ENCODE assay signal across 15 cellular contexts in genomic region chr22:31583861-31584485, GRCh38.
A peak's percentile ranks its signal among the peaks of the same experiment; 100 is the strongest.
DNase-seq lines count a peak whose midpoint lies in the region; ATAC-seq and TF ChIP-seq lines count a peak whose summit lies in the region.
"Had no signal": no experiment of that assay in that cellular context is flagged by ENCODE, and none has a peak within 500 bp of the region (broad histone marks: within the 10 kb centered on the region; RNA-seq: fewer than 3 reads in every experiment).

No MANE protein-coding gene starts in this region.

- no peak for DNase-seq in T-helper 1 cell
- DNase-seq in PC-9: peak in 1 of 2 experiments; percentile 71
- peak; percentile 27 for DNase-seq in dedifferentiated amniotic fluid mesenchymal stem cell (ENCODE audit: extremely low spot score)
- no peak for DNase-seq in osteocyte (ENCODE audit: extremely low spot score, unreplicated experiment)
- no peak for DNase-seq in stimulated activated CD4-positive, alpha-beta T cell treated with anti-CD3 and anti-CD28 coated beads, Interleukin-15, amount 100 ng/mL, for 24 hours
- DNase-seq in CD8-positive, alpha-beta T cell: no peak
- DNase-seq: NCI-H1436, NCI-H69, SHP77, transverse colon had no signal

- peaks cover 36% of the 10 kb centered on the region for H3F3A ChIP-seq in PC-9 (ENCODE audit: insufficient read depth, low read depth)

- no peak overlapping the region for H3K4me3 Mint-ChIP-seq in T-helper 1 cell treated with Interleukin-12 subunit alpha and Interleukin-12 subunit beta and Interleukin-4 antibody, amounts not matched to agents 30 μg/mL and 1 μg/mL, for 36 hours
- H3K4me3 Mint-ChIP-seq in osteocyte (ENCODE audit: unreplicated experiment): no peak overlapping the region
- no peak overlapping the region for H3K4me3 Mint-ChIP-seq in CD8-positive, alpha-beta T cell
- H3K4me3 Mint-ChIP-seq: nephron, WTC11 had no signal

- POLR2A ChIA-PET in PC-9 (lab: Charles Lee; ENCODE audit: unreplicated experiment): interaction anchor here (0.7 kb wide), 1 partner anchor 78 kb away, joined by 5 read pairs; the partner anchor contains the start of gene PISD
- POLR2A ChIA-PET in CD8-positive, alpha-beta T cell (lab: Charles Lee): interaction anchor here (1.2 kb wide), 1 partner anchor 12 kb away, joined by 3 read pairs; no protein-coding TSS in a partner anchor

- peak overlapping the region; percentile 29 for H3K4me2 ChIP-seq in PC-9

- peaks cover 59% of the 10 kb centered on the region for H3K4me1 ChIP-seq in PC-9 (replicated peaks; ENCODE audit: insufficient read depth)
- H3K4me1 ChIP-seq in CD8-positive, alpha-beta T cell (ENCODE audit: insufficient read depth, low read length): no peaks in the 10 kb centered on the region
- H3K4me1 ChIP-seq: transverse colon had no signal

- H3K4me3 ChIP-seq in PC-9: no peak overlapping the region
- no peak overlapping the region for H3K4me3 ChIP-seq in CD8-positive, alpha-beta T cell (ENCODE audit: low read depth, low read length)
- H3K4me3 ChIP-seq: skin epidermis, transverse colon had no signal

- no peak for TF ChIP-seq CTCF in PC-9 (conservative IDR thresholded peaks at IDR 0.05)
- no peak for TF ChIP-seq CTCF in osteocyte (IDR thresholded peaks at IDR 0.05)
- no peak for TF ChIP-seq CTCF in CD8-positive, alpha-beta T cell (IDR thresholded peaks at IDR 0.05)

- peak overlapping the region; percentile 62 for H3K27ac Mint-ChIP-seq in T-helper 1 cell treated with Interleukin-12 subunit alpha and Interleukin-12 subunit beta and Interleukin-4 antibody, amounts not matched to agents 30 μg/mL and 1 μg/mL, for 36 hours
- peak overlapping the region; percentile 92 for H3K27ac Mint-ChIP-seq in osteocyte (ENCODE audit: unreplicated experiment)
- H3K27ac Mint-ChIP-seq in CD8-positive, alpha-beta T cell: no peak overlapping the region
- H3K27ac Mint-ChIP-seq: nephron, WTC11 had no signal

- no TSS peak for BruUV-seq in PC-9 (replicated peaks; lab: Mats Ljungman, UMichigan)

- H4K20me1 ChIP-seq in PC-9 (ENCODE audit: insufficient read depth): no peaks in the 10 kb centered on the region

- CTCF ChIA-PET in PC-9 (lab: Charles Lee): interaction anchor here (1.3 kb wide), 1 partner anchor 387 kb away, joined by 5 read pairs; no protein-coding TSS in a partner anchor
- CTCF ChIA-PET in CD8-positive, alpha-beta T cell (lab: Charles Lee): no interaction called here

- no peaks in the 10 kb centered on the region for H3K9me3 Mint-ChIP-seq in T-helper 1 cell treated with Interleukin-12 subunit alpha and Interleukin-12 subunit beta and Interleukin-4 antibody, amounts not matched to agents 30 μg/mL and 1 μg/mL, for 36 hours
- no peaks in the 10 kb centered on the region for H3K9me3 Mint-ChIP-seq in osteocyte (ENCODE audit: unreplicated experiment)
- H3K9me3 Mint-ChIP-seq in CD8-positive, alpha-beta T cell: no peaks in the 10 kb centered on the region
- H3K9me3 Mint-ChIP-seq: nephron, WTC11 had no signal

- no peaks in the 10 kb centered on the region for H3K79me2 ChIP-seq in PC-9 (ENCODE audit: low read depth)

- H3K9me3 ChIP-seq in PC-9 (ENCODE audit: insufficient read depth, low read depth): no peaks in the 10 kb centered on the region
- no peaks in the 10 kb centered on the region for H3K9me3 ChIP-seq in CD8-positive, alpha-beta T cell (ENCODE audit: low read length)
- H3K9me3 ChIP-seq: transverse colon had no signal

- intact Hi-C loops in PC-9 (cut with micrococcal nuclease; ENCODE audit: unreplicated experiment): no loop called here
- intact Hi-C loops in CD8-positive, alpha-beta T cell (cut with DNase I, micrococcal nuclease): no loop called here

- no peak for ATAC-seq in GM18511 (IDR thresholded peaks at IDR 0.05; ENCODE audit: unreplicated experiment)
- ATAC-seq in CD8-positive, alpha-beta T cell: no peak
- ATAC-seq: WTC11 had no signal

- peaks cover 42% of the 10 kb centered on the region for H3K4me1 Mint-ChIP-seq in T-helper 1 cell treated with Interleukin-12 subunit alpha and Interleukin-12 subunit beta and Interleukin-4 antibody, amounts not matched to agents 30 μg/mL and 1 μg/mL, for 36 hours (ENCODE audit: low read depth)
- peaks cover 56% of the 10 kb centered on the region for H3K4me1 Mint-ChIP-seq in osteocyte (ENCODE audit: unreplicated experiment)
- peaks cover 25% of the 10 kb centered on the region for H3K4me1 Mint-ChIP-seq in CD8-positive, alpha-beta T cell (ENCODE audit: low read depth)
- H3K4me1 Mint-ChIP-seq: WTC11 had no signal

- H3K27me3 Mint-ChIP-seq in T-helper 1 cell treated with Interleukin-12 subunit alpha and Interleukin-12 subunit beta and Interleukin-4 antibody, amounts not matched to agents 30 μg/mL and 1 μg/mL, for 36 hours (ENCODE audit: low read depth): no peaks in the 10 kb centered on the region
- H3K27me3 Mint-ChIP-seq in osteocyte (ENCODE audit: unreplicated experiment): no peaks in the 10 kb centered on the region
- no peaks in the 10 kb centered on the region for H3K27me3 Mint-ChIP-seq in CD8-positive, alpha-beta T cell (ENCODE audit: low read depth)

- H3K9me2 ChIP-seq in PC-9 (ENCODE audit: insufficient read depth): no peaks in the 10 kb centered on the region

- H3K36me3 ChIP-seq in PC-9 (ENCODE audit: low read depth): peaks cover 8% of the 10 kb centered on the region; the same call in 1 of the 2 replicates
- peaks cover 47% of the 10 kb centered on the region for H3K36me3 ChIP-seq in CD8-positive, alpha-beta T cell (ENCODE audit: insufficient read depth, low read length)

- H3K36me3 Mint-ChIP-seq in T-helper 1 cell treated with Interleukin-12 subunit alpha and Interleukin-12 subunit beta and Interleukin-4 antibody, amounts not matched to agents 30 μg/mL and 1 μg/mL, for 36 hours (ENCODE audit: low read depth): peaks cover 64% of the 10 kb centered on the region
- H3K36me3 Mint-ChIP-seq in osteocyte (ENCODE audit: unreplicated experiment): peaks cover 11% of the 10 kb centered on the region
- peaks cover 76% of the 10 kb centered on the region for H3K36me3 Mint-ChIP-seq in CD8-positive, alpha-beta T cell

- H3K27ac ChIP-seq in PC-9: peak overlapping the region; percentile 82
- no peak overlapping the region for H3K27ac ChIP-seq in CD8-positive, alpha-beta T cell (ENCODE audit: low read depth, low read length)
- H3K27ac ChIP-seq: transverse colon had no signal

- no peak overlapping the region for H2AFZ ChIP-seq in PC-9

- no peaks in the 10 kb centered on the region for H3K27me3 ChIP-seq in PC-9 (ENCODE audit: insufficient read depth, low read depth)
- no peaks in the 10 kb centered on the region for H3K27me3 ChIP-seq in CD8-positive, alpha-beta T cell (ENCODE audit: insufficient read depth, low read length)
- H3K27me3 ChIP-seq: transverse colon had no signal
